Comparison of ENCODE assay signal across 8 cellular contexts in genomic region chr11:6612816-6613136, GRCh38. TPM values are rescaled to one million over a fixed set of nuclear protein-coding genes. Genes with fewer than 3 reads are reported as not detected.
DNase-seq lines count a peak whose midpoint lies in the region; ATAC-seq, FAIRE-seq and TF ChIP-seq lines count a peak whose summit lies in the region.

No MANE protein-coding gene starts in this region.

- POLR2A ChIA-PET in BJ (lab: Charles Lee): no interaction called here

- DNase-seq in BJ (ENCODE audit: low read depth) (no peak), SKM-1 treated with dmso at 0.1 percent for 144 hours (lab: John Stamatoyannopoulos, UW; ENCODE audit: unreplicated experiment) (peak; percentile 25), right atrium auricular region (ENCODE audit: low spot score) (no peak), amniotic stem cell (lab: John Stamatoyannopoulos, UW) (no peak), H54 (ENCODE audit: insufficient read length, low spot score) (no peak)
- DNase-seq in stimulated activated naive CD8-positive, alpha-beta T cell treated with anti-CD3 and anti-CD28 coated beads, Interleukin-15, amount 100 ng/mL, for 72 hours: no peak

- TF ChIP-seq CTCF in BJ (IDR thresholded peaks at IDR 0.05; ENCODE audit: insufficient read depth, low read depth, low read length) (peak; percentile 59), right atrium auricular region (IDR thresholded peaks at IDR 0.05) (peak; percentile 34 to 44)

- peaks cover 0 to 51% of the 10 kb centered on the region in 2 donors for H3K4me1 ChIP-seq in right atrium auricular region

- H3K4me3 ChIP-seq in BJ (ENCODE audit: low read depth, low read length): peak overlapping the region; percentile 79
- H3K4me3 ChIP-seq in right atrium auricular region: peak overlapping the region; percentile 66 to 83

- TF ChIP-seq POLR2A in H54 (IDR thresholded peaks at IDR 0.05; ENCODE audit: low read depth, low read length): no peak

- CTCF ChIA-PET in BJ (lab: Yijun Ruan, JAX): interaction anchor here (0.7 to 3.2 kb wide), 7 partner anchors 34 to 169 kb away, joined by 3 to 24 read pairs (median 5); partner anchors contain the start of genes MRPL17 and TIMM10B

- FAIRE-seq in H54 (lab: Jason Lieb, UNC): no peak

- no peaks in the 10 kb centered on the region for H3K27me3 Mint-ChIP-seq in stimulated activated naive CD8-positive, alpha-beta T cell treated with anti-CD3 and anti-CD28 coated beads, Interleukin-15, amount 100 ng/mL, for 72 hours

- H3K27ac ChIP-seq in right atrium auricular region: peak overlapping the region; percentile 97

- H3K9me3 ChIP-seq in right atrium auricular region: no peaks in the 10 kb centered on the region

- H3K27me3 ChIP-seq in BJ (ENCODE audit: control insufficient read depth, insufficient read depth, low read length) (no peaks in the 10 kb centered on the region), right atrium auricular region (no peaks in the 10 kb centered on the region)

- peaks cover 33% of the 10 kb centered on the region for H3K4me1 Mint-ChIP-seq in stimulated activated naive CD8-positive, alpha-beta T cell treated with anti-CD3 and anti-CD28 coated beads, Interleukin-15, amount 100 ng/mL, for 72 hours

- ATAC-seq in GM19351 (IDR thresholded peaks at IDR 0.05; ENCODE audit: unreplicated experiment) (peak; percentile 19), HG03432 (IDR thresholded peaks at IDR 0.05; ENCODE audit: unreplicated experiment) (peak; percentile 16)
- ATAC-seq in stimulated activated naive CD8-positive, alpha-beta T cell treated with anti-CD3 and anti-CD28 coated beads, Interleukin-15, amount 100 ng/mL, for 72 hours: peak; percentile 24

- no peak overlapping the region for H3K4me3 Mint-ChIP-seq in stimulated activated naive CD8-positive, alpha-beta T cell treated with anti-CD3 and anti-CD28 coated beads, Interleukin-15, amount 100 ng/mL, for 72 hours

- H3K27ac Mint-ChIP-seq in stimulated activated naive CD8-positive, alpha-beta T cell treated with anti-CD3 and anti-CD28 coated beads, Interleukin-15, amount 100 ng/mL, for 72 hours: no peak overlapping the region

- H3K36me3 ChIP-seq in BJ (ENCODE audit: control insufficient read depth, insufficient read depth, low read length) (peaks cover 42% of the 10 kb centered on the region), right atrium auricular region (peaks cover 48% of the 10 kb centered on the region)

- H3K9me3 Mint-ChIP-seq in stimulated activated naive CD8-positive, alpha-beta T cell treated with anti-CD3 and anti-CD28 coated beads, Interleukin-15, amount 100 ng/mL, for 72 hours: no peaks in the 10 kb centered on the region

RNA-seq across cellular contexts. Expression of gene TAF10, which starts 0.8 kb away (rescaled TPM):
- polyA plus RNA-seq in BJ (2011; rRNA removed): 158 and 205 TPM in 2 replicates
- 98.3 and 126 TPM in 2 replicates for polyA minus RNA-seq in BJ (2011; rRNA and poly(A)+ RNA removed)
- 10 to 100 TPM; 26.6 to 54.0 TPM for total RNA-seq in right atrium auricular region

RNA-seq across cellular contexts. Expression of gene TPP1, which starts 6.4 kb away (rescaled TPM):
- polyA plus RNA-seq in BJ (2011; rRNA removed): 69.7 and 77.6 TPM in 2 replicates
- 48.0 and 60.2 TPM in 2 replicates for polyA minus RNA-seq in BJ (2011; rRNA and poly(A)+ RNA removed)
- 10 to 100 TPM; 48.8 to 83.1 TPM for total RNA-seq in right atrium auricular region

RNA-seq across cellular contexts. Expression of gene ILK, which starts 9.2 kb away (rescaled TPM):
- polyA plus RNA-seq in BJ (2011; rRNA removed): 449 and 654 TPM in 2 replicates
- polyA minus RNA-seq in BJ (2011; rRNA and poly(A)+ RNA removed): 282 and 375 TPM in 2 replicates
- 100 to 1,000 TPM; 142 to 193 TPM for total RNA-seq in right atrium auricular region

RNA-seq across cellular contexts. Expression of gene RRP8, which starts 9.4 kb away (rescaled TPM):
- polyA plus RNA-seq in BJ (2011; rRNA removed): 9.9 and 14.4 TPM in 2 replicates
- 5.9 and 8.6 TPM in 2 replicates for polyA minus RNA-seq in BJ (2011; rRNA and poly(A)+ RNA removed)
- total RNA-seq in right atrium auricular region: 10 to 100 TPM in 1 of 2 donors, 1 to 10 TPM in 1; 9.7 to 12.2 TPM

RNA-seq across cellular contexts. Expression of gene DCHS1, which starts 42.8 kb away (rescaled TPM):
- 2.5 and 7.3 TPM in 2 replicates for polyA plus RNA-seq in BJ (2011; rRNA removed)
- 6.2 and 9.1 TPM in 2 replicates for polyA minus RNA-seq in BJ (2011; rRNA and poly(A)+ RNA removed)
- total RNA-seq in right atrium auricular region: 10 to 100 TPM in 1 of 2 donors, 1 to 10 TPM in 1; 9.3 to 23.0 TPM
